21 cellular contexts compared by ENCODE assay signal in the genomic region with DNA sequence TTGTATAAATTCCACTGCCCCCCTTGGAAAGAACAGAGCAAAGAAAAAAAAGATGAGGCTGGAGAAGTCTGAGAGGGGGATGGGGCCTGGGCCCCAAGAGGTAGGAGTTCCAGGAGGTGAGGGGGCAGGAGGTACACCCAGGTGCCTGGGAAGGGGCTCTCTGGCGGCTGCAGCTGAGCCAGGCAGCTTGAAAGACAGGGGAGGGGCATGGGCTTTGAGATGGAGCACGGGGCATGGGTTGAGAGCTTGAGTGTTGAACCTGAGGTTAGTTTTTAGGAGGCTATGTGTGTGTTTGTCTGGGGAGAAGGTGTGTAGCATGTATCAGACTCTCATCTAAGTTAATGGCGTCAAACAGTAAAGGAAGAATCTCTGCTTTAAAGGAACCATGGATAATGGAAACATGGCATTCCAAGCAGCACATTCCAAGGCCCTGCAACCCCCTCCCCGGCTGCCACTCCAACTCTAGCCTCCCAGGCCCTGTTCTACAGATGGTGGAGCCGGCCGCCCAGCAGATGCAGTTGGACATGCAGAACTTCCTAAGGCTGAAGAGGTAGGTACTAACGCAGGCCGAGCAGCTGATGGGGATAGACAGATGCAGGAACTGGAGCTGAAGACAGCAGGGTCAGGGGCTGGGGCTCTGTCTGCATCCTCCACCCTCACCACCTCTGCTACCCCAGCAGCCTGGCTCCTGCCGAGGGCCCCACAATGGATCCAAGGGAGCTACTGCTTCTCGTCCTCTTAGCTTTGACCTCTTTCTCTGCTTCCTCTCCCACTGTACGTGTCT. TPM values are rescaled to one million over a fixed set of nuclear protein-coding genes. Genes with fewer than 3 reads are reported as not detected.
A peak's percentile ranks its signal among the peaks of the same experiment; 100 is the strongest.
DNase-seq lines count a peak whose midpoint lies in the region; ATAC-seq, FAIRE-seq and TF ChIP-seq lines count a peak whose summit lies in the region.
"Had no signal": no experiment of that assay in that cellular context is flagged by ENCODE, and none has a peak within 500 bp of the region (broad histone marks: within the 10 kb centered on the region; RNA-seq: fewer than 3 reads in every experiment).

No MANE protein-coding gene starts in this region.

- H3K4me1 ChIP-seq in DND-41 (ENCODE audit: insufficient read depth, low read length): peaks cover 18% of the 10 kb centered on the region
- peaks cover 6 to 12% of the 10 kb centered on the region in 2 donors for H3K4me1 ChIP-seq in kidney (ENCODE audit: control insufficient read depth in 1 of 2, insufficient read depth in 1 of 2, low read depth in 1 of 2, low read length in 2 of 2)
- H3K4me1 ChIP-seq in gastroesophageal sphincter: peaks cover 0 to 23% (median 7%) of the 10 kb centered on the region in 3 donors

- H4K20me1 ChIP-seq in DND-41 (ENCODE audit: insufficient read depth, low read length): no peaks in the 10 kb centered on the region

- ATAC-seq in DND-41 (ENCODE audit: insufficient read depth, low read depth) (0 out of 3 replicates have a peak, but pooled peaks have one; percentile 22), gastroesophageal sphincter (no peak), GM21576 (IDR thresholded peaks at IDR 0.05; ENCODE audit: unreplicated experiment) (no peak)
- no peak for ATAC-seq in activated T-cell treated with anti-CD3 and anti-CD28 coated beads, Interleukin-2, amount 50 U/mL, for 72 hours (replicated peaks in 1 of 2)

- H3K27me3 Mint-ChIP-seq in activated T-cell treated with anti-CD3 and anti-CD28 coated beads, Interleukin-2, amount 50 U/mL, for 72 hours (ENCODE audit: low read depth): peaks cover 7% of the 10 kb centered on the region

- no peak for TF ChIP-seq POLR2A in gastroesophageal sphincter (IDR thresholded peaks at IDR 0.05)

- H3K4me1 Mint-ChIP-seq in activated T-cell treated with anti-CD3 and anti-CD28 coated beads, Interleukin-2, amount 50 U/mL, for 72 hours (ENCODE audit: low read depth): peaks cover 18% of the 10 kb centered on the region

- H3K4me2 ChIP-seq in DND-41 (ENCODE audit: insufficient read depth, low read length): no peak overlapping the region
- H3K4me2 ChIP-seq: KMS-11 had no signal

- H3K79me2 ChIP-seq in DND-41 (ENCODE audit: insufficient read depth, low read length): no peaks in the 10 kb centered on the region

- H3K4me3 ChIP-seq in DND-41 (ENCODE audit: low read depth in 1 of 2, low read length in 2 of 2) (no peak overlapping the region), kidney (ENCODE audit: low read length in 2 of 2) (no peak overlapping the region), gastroesophageal sphincter (no peak overlapping the region)
- H3K4me3 ChIP-seq: MG63, Peyer's patch had no signal

- H3K9me3 ChIP-seq in DND-41 (ENCODE audit: insufficient read depth, low read length, severe bottlenecking) (no peaks in the 10 kb centered on the region), kidney (ENCODE audit: control insufficient read depth in 1 of 2, low read length in 2 of 2) (no peaks in the 10 kb centered on the region), gastroesophageal sphincter (no peaks in the 10 kb centered on the region)
- H3K9me3 ChIP-seq: MG63, Peyer's patch had no signal

- H3K9me3 Mint-ChIP-seq in activated T-cell treated with anti-CD3 and anti-CD28 coated beads, Interleukin-2, amount 50 U/mL, for 72 hours: no peaks in the 10 kb centered on the region

- H3K27ac ChIP-seq in DND-41 (ENCODE audit: low read length) (no peak overlapping the region), kidney (ENCODE audit: low read depth in 2 of 2, low read length in 2 of 2) (no peak overlapping the region), gastroesophageal sphincter (no peak overlapping the region)
- H3K27ac ChIP-seq: KMS-11, Peyer's patch had no signal

- no peak for FAIRE-seq in kidney (lab: Jason Lieb, UNC)

- no peak overlapping the region for H3K4me3 Mint-ChIP-seq in activated T-cell treated with anti-CD3 and anti-CD28 coated beads, Interleukin-2, amount 50 U/mL, for 72 hours

- intact Hi-C loops in kidney (cut with DNase I) (loop anchor here (5.0 kb wide), 1 partner anchor 78 kb away; no protein-coding TSS in a partner anchor), posterior vena cava (cut with DNase I) (loop anchor here (5.0 kb wide), 3 partner anchors 73 to 313 kb away; no protein-coding TSS in a partner anchor)

- 52 to 72% methylated on average over 5 to 10 of the region's 11 CpGs for WGBS in gastroesophageal sphincter (ENCODE audit: low coverage in 1 of 2), 2 donors

- peak; percentile 55 for DNase-seq in DND-41
- DNase-seq in NCI-H2227 treated with DMSO at 0.1 percent for 48 hours (lab: John Stamatoyannopoulos, UW): peak; percentile 4
- peak; percentile 64 for DNase-seq in kidney
- DNase-seq in posterior vena cava (ENCODE audit: low spot score): peak; percentile 68
- DNase-seq in activated T-cell treated with anti-CD3 and anti-CD28 coated beads, Interleukin-2, amount 50 U/mL, for 72 hours: no peak
- DNase-seq in activated naive CD4-positive, alpha-beta T cell treated with Interleukin-2 at 50 U/mL for 16 hours: no peak
- DNase-seq: Calu3; CD4-positive, CD25-positive, alpha-beta regulatory T cell; DMS79; GDM1; H7; MG63; NCI-H1105 treated with DMSO at 0.1 percent for 48 hours; NCI-H187 treated with DMSO at 0.1 percent for 48 hours; NCI-H2171; NCI-H510A; SHP77 had no signal

- H3K9ac ChIP-seq in DND-41 (ENCODE audit: low read depth, low read length): no peak overlapping the region
- H3K9ac ChIP-seq in kidney (ENCODE audit: low read length in 2 of 2): no peak overlapping the region
- H3K9ac ChIP-seq: KMS-11 had no signal

- no peaks in the 10 kb centered on the region for H3K36me3 ChIP-seq in DND-41 (ENCODE audit: insufficient read depth, low read length)
- peaks cover 3 to 4% of the 10 kb centered on the region in 2 donors for H3K36me3 ChIP-seq in kidney (ENCODE audit: control insufficient read depth in 1 of 2, insufficient read depth in 2 of 2, low read length in 2 of 2)
- H3K36me3 ChIP-seq in gastroesophageal sphincter: peaks cover 0 to 15% of the 10 kb centered on the region in 2 donors
- H3K36me3 ChIP-seq: MG63 had no signal

- H3K27me3 ChIP-seq in DND-41 (ENCODE audit: insufficient read depth, low read length, poor library complexity) (no peaks in the 10 kb centered on the region), gastroesophageal sphincter (peaks cover 14% of the 10 kb centered on the region)
- H3K27me3 ChIP-seq: MG63, Peyer's patch had no signal

- H3K36me3 Mint-ChIP-seq in activated T-cell treated with anti-CD3 and anti-CD28 coated beads, Interleukin-2, amount 50 U/mL, for 72 hours (ENCODE audit: insufficient read depth in 2 of 2): no peaks in the 10 kb centered on the region
- H3K36me3 Mint-ChIP-seq: CD4-positive, CD25-positive, alpha-beta regulatory T cell had no signal

- no peak overlapping the region for H2AFZ ChIP-seq in DND-41 (ENCODE audit: low read depth, low read length)

- no peak overlapping the region for H3K27ac Mint-ChIP-seq in activated T-cell treated with anti-CD3 and anti-CD28 coated beads, Interleukin-2, amount 50 U/mL, for 72 hours

- TF ChIP-seq CTCF in DND-41 (IDR thresholded peaks at IDR 0.05; ENCODE audit: borderline replicate concordance, extremely low read depth, low read length, poor library complexity, severe bottlenecking) (no peak), kidney (IDR thresholded peaks at IDR 0.05; ENCODE audit: borderline replicate concordance, extremely low read depth, insufficient read depth) (no peak), gastroesophageal sphincter (IDR thresholded peaks at IDR 0.05) (no peak)

- no peak for TF ChIP-seq EP300 in gastroesophageal sphincter (IDR thresholded peaks at IDR 0.05)

RNA-seq across cellular contexts. Expression of a gene that starts 42.1 kb away (rescaled TPM):
- total RNA-seq in kidney (16.9 TPM), posterior vena cava (1 to 10 TPM; 5.4 to 6.5 TPM), gastroesophageal sphincter (1 to 10 TPM in 3 of 4 donors, not detected in 1; 1.4 to 6.5 (median 2.3) TPM)
- 2.3 TPM for polyA plus RNA-seq in kidney (ENCODE audit: insufficient read depth, low read depth, low replicate concordance)
- not detected for total RNA-seq in activated T-cell treated with anti-CD3 and anti-CD28 coated beads, Interleukin-2, amount 50 U/mL, for 72 hours
- total RNA-seq: CD4-positive, CD25-positive, alpha-beta regulatory T cell had no signal
- polyA plus RNA-seq: CD4-positive, CD25-positive, alpha-beta regulatory T cell had no signal

RNA-seq across cellular contexts. Expression of a gene that starts 55.0 kb away (rescaled TPM):
- total RNA-seq in kidney: 50.7 TPM
- 51.0 TPM for polyA plus RNA-seq in kidney (ENCODE audit: insufficient read depth, low read depth, low replicate concordance)
- total RNA-seq in posterior vena cava: 10 to 100 TPM; 15.1 to 20.6 TPM
- total RNA-seq in activated T-cell treated with anti-CD3 and anti-CD28 coated beads, Interleukin-2, amount 50 U/mL, for 72 hours: 10 to 100 TPM; 15.3 to 17.5 TPM
- 10 to 100 TPM; 16.6 to 42.8 (median 26.1) TPM for total RNA-seq in gastroesophageal sphincter

Comparison
In these comparisons a context has a peak if more than half of its experiments do, and no peak if none do; other contexts are left out.
1. DNase-seq: peak in DND-41 (single experiment), NCI-H2227 treated with DMSO at 0.1 percent for 48 hours (single experiment), kidney (single experiment) and posterior vena cava (single experiment); none in activated T-cell treated with anti-CD3 and anti-CD28 coated beads, Interleukin-2, amount 50 U/mL, for 72 hours (0 of 2) and activated naive CD4-positive, alpha-beta T cell treated with Interleukin-2 at 50 U/mL for 16 hours (single experiment).